In genomic region chr12:108724054-108724889, GRCh38 we compare ENCODE assay signal across 1 cellular context.
TF ChIP-seq lines count a peak whose summit lies in the region.

No MANE protein-coding gene starts in this region.

TF ChIP-seq in HCT116, 20 proteins besides CTCF, POLR2A, EP300 and RAD21 (continued from another document):
- TF ChIP-seq REST (IDR thresholded peaks at IDR 0.05; ENCODE audit: low read depth) = no peak
- no peak for TF ChIP-seq SIN3A (IDR thresholded peaks at IDR 0.05; ENCODE audit: low read depth)
- no peak for TF ChIP-seq ZFX (IDR thresholded peaks at IDR 0.05)
- TF ChIP-seq SRF (IDR thresholded peaks at IDR 0.05; ENCODE audit: low read depth) = no peak
- no peak for TF ChIP-seq TCF7L2 (IDR thresholded peaks at IDR 0.05; ENCODE audit: borderline replicate concordance, extremely low read depth, insufficient read depth, insufficient read length)
- no peak for TF ChIP-seq JUND (IDR thresholded peaks at IDR 0.05)
- no peak for TF ChIP-seq POLR2AphosphoS5 (IDR thresholded peaks at IDR 0.05; ENCODE audit: low read depth, low read length)
- TF ChIP-seq EZH2phosphoT487 (IDR thresholded peaks at IDR 0.05; ENCODE audit: borderline replicate concordance) = no peak
- no peak for TF ChIP-seq ELF1 (IDR thresholded peaks at IDR 0.05; ENCODE audit: borderline replicate concordance, low read depth)
- TF ChIP-seq CEBPB (IDR thresholded peaks at IDR 0.05; ENCODE audit: low read depth) = no peak
- TF ChIP-seq EGR1 (IDR thresholded peaks at IDR 0.05; ENCODE audit: low read depth) = no peak
